ENCODE assay signal across 1 cellular context in the genomic region with DNA sequence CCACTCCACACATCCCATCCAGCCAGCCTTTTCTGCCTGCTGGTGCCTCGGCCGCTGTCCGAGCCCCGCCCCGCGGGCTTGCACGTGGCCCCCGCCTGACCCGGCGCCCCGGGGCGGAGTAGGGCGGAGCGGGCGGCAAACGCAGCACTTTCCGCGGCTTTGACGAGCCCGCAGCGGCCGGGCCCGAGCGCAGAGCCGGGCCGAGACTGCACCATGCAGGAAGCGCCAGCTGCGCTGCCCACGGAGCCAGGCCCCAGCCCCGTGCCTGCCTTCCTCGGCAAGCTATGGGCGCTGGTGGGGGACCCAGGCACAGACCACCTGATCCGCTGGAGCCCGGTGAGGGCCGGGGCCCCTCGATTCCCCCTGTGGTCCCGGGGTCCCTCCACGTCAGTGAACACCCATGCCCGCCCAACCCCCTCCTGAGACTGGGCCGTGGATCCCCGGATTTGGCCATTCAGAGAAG.
TF ChIP-seq lines count a peak whose summit lies in the region.

A gene with protein sequence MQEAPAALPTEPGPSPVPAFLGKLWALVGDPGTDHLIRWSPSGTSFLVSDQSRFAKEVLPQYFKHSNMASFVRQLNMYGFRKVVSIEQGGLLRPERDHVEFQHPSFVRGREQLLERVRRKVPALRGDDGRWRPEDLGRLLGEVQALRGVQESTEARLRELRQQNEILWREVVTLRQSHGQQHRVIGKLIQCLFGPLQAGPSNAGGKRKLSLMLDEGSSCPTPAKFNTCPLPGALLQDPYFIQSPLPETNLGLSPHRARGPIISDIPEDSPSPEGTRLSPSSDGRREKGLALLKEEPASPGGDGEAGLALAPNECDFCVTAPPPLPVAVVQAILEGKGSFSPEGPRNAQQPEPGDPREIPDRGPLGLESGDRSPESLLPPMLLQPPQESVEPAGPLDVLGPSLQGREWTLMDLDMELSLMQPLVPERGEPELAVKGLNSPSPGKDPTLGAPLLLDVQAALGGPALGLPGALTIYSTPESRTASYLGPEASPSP (plus strand): TSS at position 147 of the 463 bp plus-strand sequence. CDS start 67 bp downstream, at position 214.

TF ChIP-seq in HepG2, 621 proteins besides CTCF, POLR2A, EP300 and RAD21 (continued from another document and continues in another):
- TF ChIP-seq YEATS2 (CRISPR knock-in tag; IDR thresholded peaks at IDR 0.05; ENCODE audit: borderline replicate concordance) (0 out of 2 replicates have a peak, but pooled peaks have one; percentile 17), MAFF (IDR thresholded peaks at IDR 0.05; ENCODE audit: low read depth, low read length) (no peak), ATF7 (IDR thresholded peaks at IDR 0.05) (no peak), ATF7 (CRISPR knock-in tag; IDR thresholded peaks at IDR 0.05) (0 out of 2 replicates have a peak, but pooled peaks have one; percentile 20), CAMTA2 (CRISPR knock-in tag; IDR thresholded peaks at IDR 0.05; ENCODE audit: borderline replicate concordance) (peak; percentile 83; the same call in 1 of the 2 replicates), HNRNPK (IDR thresholded peaks at IDR 0.05; ENCODE audit: low read depth, low read length, poor library complexity, severe bottlenecking) (peak; percentile 100), GZF1 (CRISPR knock-in tag; IDR thresholded peaks at IDR 0.05) (no peak), XRCC5 (optimal IDR thresholded peaks at IDR 0.05; ENCODE audit: low read length) (peak; percentile 56), SRSF9 (IDR thresholded peaks at IDR 0.05; ENCODE audit: borderline replicate concordance, insufficient read depth, low read depth, low read length, poor library complexity, severe bottlenecking) (no peak), NONO (IDR thresholded peaks at IDR 0.05) (no peak), NONO (CRISPR knock-in tag; conservative IDR thresholded peaks at IDR 0.05) (peak; percentile 97), AKAP8 (CRISPR knock-in tag; IDR thresholded peaks at IDR 0.05) (peak; percentile 97), HNRNPL (IDR thresholded peaks at IDR 0.05; ENCODE audit: low read depth, low read length) (no peak), PCBP1 (IDR thresholded peaks at IDR 0.05; ENCODE audit: borderline replicate concordance, low read depth, low read length) (no peak), ZFP82 (CRISPR knock-in tag; IDR thresholded peaks at IDR 0.05; ENCODE audit: borderline replicate concordance) (peak; percentile 62; the same call in 1 of the 2 replicates), POLR2G (IDR thresholded peaks at IDR 0.05; ENCODE audit: low read depth, low read length) (peak; percentile 40; the same call in 1 of the 2 replicates), RBFOX2 (IDR thresholded peaks at IDR 0.05; ENCODE audit: low read depth, low read length) (0 out of 2 replicates have a peak, but pooled peaks have one; percentile 35), SMAD9 (CRISPR knock-in tag; IDR thresholded peaks at IDR 0.05) (0 out of 2 replicates have a peak, but pooled peaks have one; percentile 64), ZNF678 (CRISPR knock-in tag; IDR thresholded peaks at IDR 0.05) (no peak), KLF13 (CRISPR knock-in tag; IDR thresholded peaks at IDR 0.05) (no peak), CEBPG (CRISPR knock-in tag; IDR thresholded peaks at IDR 0.05) (no peak; the same call in 1 of the 2 replicates), ZNF180 (CRISPR knock-in tag; IDR thresholded peaks at IDR 0.05; ENCODE audit: borderline replicate concordance, low read depth) (no peak), KMT2B (CRISPR knock-in tag; IDR thresholded peaks at IDR 0.05) (no peak), ZNF776 (CRISPR knock-in tag; IDR thresholded peaks at IDR 0.05) (peak; percentile 86), SOX13 (IDR thresholded peaks at IDR 0.05) (no peak; the same call in 1 of the 2 replicates), SOX13 (CRISPR knock-in tag; conservative IDR thresholded peaks at IDR 0.05 in 1 of 2, IDR thresholded peaks at IDR 0.05 in 1 of 2) (peak in 1 of 2 experiments; percentile 84; a peak in 2 of 4 replicates), SCMH1 (CRISPR knock-in tag; IDR thresholded peaks at IDR 0.05; ENCODE audit: borderline replicate concordance) (no peak), NR2F1 (CRISPR knock-in tag; IDR thresholded peaks at IDR 0.05) (peak; percentile 68 to 80; a peak in 3 of 4 replicates), ZNF484 (CRISPR knock-in tag; IDR thresholded peaks at IDR 0.05; ENCODE audit: borderline replicate concordance, low read depth) (no peak), NCOA1 (CRISPR knock-in tag; IDR thresholded peaks at IDR 0.05) (no peak), HIVEP1 (CRISPR knock-in tag; IDR thresholded peaks at IDR 0.05) (no peak; the same call in 1 of the 2 replicates), REXO4 (CRISPR knock-in tag; IDR thresholded peaks at IDR 0.05; ENCODE audit: borderline replicate concordance) (peak; percentile 74; the same call in 1 of the 2 replicates), ZEB1 (IDR thresholded peaks at IDR 0.05; ENCODE audit: insufficient replicate concordance, low read depth) (no peak), ARID2 (CRISPR knock-in tag; IDR thresholded peaks at IDR 0.05; ENCODE audit: borderline replicate concordance) (peak; percentile 75; the same call in 1 of the 2 replicates), TBP (CRISPR knock-in tag; IDR thresholded peaks at IDR 0.05) (no peak)
- TF ChIP-seq, protein P1, sequence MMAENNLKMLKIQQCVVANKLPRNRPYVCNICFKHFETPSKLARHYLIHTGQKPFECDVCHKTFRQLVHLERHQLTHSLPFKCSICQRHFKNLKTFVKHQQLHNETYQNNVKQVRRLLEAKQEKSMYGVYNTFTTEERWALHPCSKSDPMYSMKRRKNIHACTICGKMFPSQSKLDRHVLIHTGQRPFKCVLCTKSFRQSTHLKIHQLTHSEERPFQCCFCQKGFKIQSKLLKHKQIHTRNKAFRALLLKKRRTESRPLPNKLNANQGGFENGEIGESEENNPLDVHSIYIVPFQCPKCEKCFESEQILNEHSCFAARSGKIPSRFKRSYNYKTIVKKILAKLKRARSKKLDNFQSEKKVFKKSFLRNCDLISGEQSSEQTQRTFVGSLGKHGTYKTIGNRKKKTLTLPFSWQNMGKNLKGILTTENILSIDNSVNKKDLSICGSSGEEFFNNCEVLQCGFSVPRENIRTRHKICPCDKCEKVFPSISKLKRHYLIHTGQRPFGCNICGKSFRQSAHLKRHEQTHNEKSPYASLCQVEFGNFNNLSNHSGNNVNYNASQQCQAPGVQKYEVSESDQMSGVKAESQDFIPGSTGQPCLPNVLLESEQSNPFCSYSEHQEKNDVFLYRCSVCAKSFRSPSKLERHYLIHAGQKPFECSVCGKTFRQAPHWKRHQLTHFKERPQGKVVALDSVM (CRISPR knock-in tag; IDR thresholded peaks at IDR 0.05), result no peak
- TF ChIP-seq, protein P2, sequence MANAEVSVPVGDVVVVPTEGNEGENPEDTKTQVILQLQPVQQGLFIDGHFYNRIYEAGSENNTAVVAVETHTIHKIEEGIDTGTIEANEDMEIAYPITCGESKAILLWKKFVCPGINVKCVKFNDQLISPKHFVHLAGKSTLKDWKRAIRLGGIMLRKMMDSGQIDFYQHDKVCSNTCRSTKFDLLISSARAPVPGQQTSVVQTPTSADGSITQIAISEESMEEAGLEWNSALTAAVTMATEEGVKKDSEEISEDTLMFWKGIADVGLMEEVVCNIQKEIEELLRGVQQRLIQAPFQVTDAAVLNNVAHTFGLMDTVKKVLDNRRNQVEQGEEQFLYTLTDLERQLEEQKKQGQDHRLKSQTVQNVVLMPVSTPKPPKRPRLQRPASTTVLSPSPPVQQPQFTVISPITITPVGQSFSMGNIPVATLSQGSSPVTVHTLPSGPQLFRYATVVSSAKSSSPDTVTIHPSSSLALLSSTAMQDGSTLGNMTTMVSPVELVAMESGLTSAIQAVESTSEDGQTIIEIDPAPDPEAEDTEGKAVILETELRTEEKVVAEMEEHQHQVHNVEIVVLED (CRISPR knock-in tag; IDR thresholded peaks at IDR 0.05; ENCODE audit: borderline replicate concordance), result peak; percentile 74; the same call in 1 of the 2 replicates
- TF ChIP-seq, protein P3, sequence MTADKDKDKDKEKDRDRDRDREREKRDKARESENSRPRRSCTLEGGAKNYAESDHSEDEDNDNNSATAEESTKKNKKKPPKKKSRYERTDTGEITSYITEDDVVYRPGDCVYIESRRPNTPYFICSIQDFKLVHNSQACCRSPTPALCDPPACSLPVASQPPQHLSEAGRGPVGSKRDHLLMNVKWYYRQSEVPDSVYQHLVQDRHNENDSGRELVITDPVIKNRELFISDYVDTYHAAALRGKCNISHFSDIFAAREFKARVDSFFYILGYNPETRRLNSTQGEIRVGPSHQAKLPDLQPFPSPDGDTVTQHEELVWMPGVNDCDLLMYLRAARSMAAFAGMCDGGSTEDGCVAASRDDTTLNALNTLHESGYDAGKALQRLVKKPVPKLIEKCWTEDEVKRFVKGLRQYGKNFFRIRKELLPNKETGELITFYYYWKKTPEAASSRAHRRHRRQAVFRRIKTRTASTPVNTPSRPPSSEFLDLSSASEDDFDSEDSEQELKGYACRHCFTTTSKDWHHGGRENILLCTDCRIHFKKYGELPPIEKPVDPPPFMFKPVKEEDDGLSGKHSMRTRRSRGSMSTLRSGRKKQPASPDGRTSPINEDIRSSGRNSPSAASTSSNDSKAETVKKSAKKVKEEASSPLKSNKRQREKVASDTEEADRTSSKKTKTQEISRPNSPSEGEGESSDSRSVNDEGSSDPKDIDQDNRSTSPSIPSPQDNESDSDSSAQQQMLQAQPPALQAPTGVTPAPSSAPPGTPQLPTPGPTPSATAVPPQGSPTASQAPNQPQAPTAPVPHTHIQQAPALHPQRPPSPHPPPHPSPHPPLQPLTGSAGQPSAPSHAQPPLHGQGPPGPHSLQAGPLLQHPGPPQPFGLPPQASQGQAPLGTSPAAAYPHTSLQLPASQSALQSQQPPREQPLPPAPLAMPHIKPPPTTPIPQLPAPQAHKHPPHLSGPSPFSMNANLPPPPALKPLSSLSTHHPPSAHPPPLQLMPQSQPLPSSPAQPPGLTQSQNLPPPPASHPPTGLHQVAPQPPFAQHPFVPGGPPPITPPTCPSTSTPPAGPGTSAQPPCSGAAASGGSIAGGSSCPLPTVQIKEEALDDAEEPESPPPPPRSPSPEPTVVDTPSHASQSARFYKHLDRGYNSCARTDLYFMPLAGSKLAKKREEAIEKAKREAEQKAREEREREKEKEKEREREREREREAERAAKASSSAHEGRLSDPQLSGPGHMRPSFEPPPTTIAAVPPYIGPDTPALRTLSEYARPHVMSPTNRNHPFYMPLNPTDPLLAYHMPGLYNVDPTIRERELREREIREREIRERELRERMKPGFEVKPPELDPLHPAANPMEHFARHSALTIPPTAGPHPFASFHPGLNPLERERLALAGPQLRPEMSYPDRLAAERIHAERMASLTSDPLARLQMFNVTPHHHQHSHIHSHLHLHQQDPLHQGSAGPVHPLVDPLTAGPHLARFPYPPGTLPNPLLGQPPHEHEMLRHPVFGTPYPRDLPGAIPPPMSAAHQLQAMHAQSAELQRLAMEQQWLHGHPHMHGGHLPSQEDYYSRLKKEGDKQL (CRISPR knock-in tag; IDR thresholded peaks at IDR 0.05; ENCODE audit: low read depth), result peak; percentile 85
- TF ChIP-seq, protein P4, sequence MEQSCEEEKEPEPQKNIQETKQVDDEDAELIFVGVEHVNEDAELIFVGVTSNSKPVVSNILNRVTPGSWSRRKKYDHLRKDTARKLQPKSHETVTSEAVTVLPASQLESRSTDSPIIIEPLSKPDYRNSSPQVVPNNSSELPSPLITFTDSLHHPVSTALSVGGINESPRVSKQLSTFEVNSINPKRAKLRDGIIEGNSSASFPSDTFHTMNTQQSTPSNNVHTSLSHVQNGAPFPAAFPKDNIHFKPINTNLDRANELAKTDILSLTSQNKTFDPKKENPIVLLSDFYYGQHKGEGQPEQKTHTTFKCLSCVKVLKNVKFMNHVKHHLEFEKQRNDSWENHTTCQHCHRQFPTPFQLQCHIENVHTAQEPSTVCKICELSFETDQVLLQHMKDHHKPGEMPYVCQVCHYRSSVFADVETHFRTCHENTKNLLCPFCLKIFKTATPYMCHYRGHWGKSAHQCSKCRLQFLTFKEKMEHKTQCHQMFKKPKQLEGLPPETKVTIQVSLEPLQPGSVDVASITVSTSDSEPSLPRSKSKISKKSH (CRISPR knock-in tag; IDR thresholded peaks at IDR 0.05; ENCODE audit: borderline replicate concordance), result peak; percentile 89; the same call in 1 of the 2 replicates
- TF ChIP-seq, protein P5, sequence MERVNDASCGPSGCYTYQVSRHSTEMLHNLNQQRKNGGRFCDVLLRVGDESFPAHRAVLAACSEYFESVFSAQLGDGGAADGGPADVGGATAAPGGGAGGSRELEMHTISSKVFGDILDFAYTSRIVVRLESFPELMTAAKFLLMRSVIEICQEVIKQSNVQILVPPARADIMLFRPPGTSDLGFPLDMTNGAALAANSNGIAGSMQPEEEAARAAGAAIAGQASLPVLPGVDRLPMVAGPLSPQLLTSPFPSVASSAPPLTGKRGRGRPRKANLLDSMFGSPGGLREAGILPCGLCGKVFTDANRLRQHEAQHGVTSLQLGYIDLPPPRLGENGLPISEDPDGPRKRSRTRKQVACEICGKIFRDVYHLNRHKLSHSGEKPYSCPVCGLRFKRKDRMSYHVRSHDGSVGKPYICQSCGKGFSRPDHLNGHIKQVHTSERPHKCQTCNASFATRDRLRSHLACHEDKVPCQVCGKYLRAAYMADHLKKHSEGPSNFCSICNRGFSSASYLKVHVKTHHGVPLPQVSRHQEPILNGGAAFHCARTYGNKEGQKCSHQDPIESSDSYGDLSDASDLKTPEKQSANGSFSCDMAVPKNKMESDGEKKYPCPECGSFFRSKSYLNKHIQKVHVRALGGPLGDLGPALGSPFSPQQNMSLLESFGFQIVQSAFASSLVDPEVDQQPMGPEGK (CRISPR knock-in tag; IDR thresholded peaks at IDR 0.05), result peak; percentile 92
- TF ChIP-seq, protein P6, sequence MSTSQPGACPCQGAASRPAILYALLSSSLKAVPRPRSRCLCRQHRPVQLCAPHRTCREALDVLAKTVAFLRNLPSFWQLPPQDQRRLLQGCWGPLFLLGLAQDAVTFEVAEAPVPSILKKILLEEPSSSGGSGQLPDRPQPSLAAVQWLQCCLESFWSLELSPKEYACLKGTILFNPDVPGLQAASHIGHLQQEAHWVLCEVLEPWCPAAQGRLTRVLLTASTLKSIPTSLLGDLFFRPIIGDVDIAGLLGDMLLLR (CRISPR knock-in tag; IDR thresholded peaks at IDR 0.05), result peak; percentile 96
- TF ChIP-seq, protein P7, sequence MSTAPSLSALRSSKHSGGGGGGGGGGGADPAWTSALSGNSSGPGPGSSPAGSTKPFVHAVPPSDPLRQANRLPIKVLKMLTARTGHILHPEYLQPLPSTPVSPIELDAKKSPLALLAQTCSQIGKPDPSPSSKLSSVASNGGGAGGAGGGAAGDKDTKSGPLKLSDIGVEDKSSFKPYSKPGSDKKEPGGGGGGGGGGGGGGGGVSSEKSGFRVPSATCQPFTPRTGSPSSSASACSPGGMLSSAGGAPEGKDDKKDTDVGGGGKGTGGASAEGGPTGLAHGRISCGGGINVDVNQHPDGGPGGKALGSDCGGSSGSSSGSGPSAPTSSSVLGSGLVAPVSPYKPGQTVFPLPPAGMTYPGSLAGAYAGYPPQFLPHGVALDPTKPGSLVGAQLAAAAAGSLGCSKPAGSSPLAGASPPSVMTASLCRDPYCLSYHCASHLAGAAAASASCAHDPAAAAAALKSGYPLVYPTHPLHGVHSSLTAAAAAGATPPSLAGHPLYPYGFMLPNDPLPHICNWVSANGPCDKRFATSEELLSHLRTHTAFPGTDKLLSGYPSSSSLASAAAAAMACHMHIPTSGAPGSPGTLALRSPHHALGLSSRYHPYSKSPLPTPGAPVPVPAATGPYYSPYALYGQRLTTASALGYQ (CRISPR knock-in tag; IDR thresholded peaks at IDR 0.05), result peak; percentile 98
- TF ChIP-seq, protein P8, sequence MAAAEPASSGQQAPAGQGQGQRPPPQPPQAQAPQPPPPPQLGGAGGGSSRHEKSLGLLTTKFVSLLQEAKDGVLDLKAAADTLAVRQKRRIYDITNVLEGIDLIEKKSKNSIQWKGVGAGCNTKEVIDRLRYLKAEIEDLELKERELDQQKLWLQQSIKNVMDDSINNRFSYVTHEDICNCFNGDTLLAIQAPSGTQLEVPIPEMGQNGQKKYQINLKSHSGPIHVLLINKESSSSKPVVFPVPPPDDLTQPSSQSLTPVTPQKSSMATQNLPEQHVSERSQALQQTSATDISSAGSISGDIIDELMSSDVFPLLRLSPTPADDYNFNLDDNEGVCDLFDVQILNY (CRISPR knock-in tag; conservative IDR thresholded peaks at IDR 0.05), result peak; percentile 77; the same call in 1 of the 2 replicates
